Comparison of ENCODE assay signal across 11 cellular contexts in the genomic region with DNA sequence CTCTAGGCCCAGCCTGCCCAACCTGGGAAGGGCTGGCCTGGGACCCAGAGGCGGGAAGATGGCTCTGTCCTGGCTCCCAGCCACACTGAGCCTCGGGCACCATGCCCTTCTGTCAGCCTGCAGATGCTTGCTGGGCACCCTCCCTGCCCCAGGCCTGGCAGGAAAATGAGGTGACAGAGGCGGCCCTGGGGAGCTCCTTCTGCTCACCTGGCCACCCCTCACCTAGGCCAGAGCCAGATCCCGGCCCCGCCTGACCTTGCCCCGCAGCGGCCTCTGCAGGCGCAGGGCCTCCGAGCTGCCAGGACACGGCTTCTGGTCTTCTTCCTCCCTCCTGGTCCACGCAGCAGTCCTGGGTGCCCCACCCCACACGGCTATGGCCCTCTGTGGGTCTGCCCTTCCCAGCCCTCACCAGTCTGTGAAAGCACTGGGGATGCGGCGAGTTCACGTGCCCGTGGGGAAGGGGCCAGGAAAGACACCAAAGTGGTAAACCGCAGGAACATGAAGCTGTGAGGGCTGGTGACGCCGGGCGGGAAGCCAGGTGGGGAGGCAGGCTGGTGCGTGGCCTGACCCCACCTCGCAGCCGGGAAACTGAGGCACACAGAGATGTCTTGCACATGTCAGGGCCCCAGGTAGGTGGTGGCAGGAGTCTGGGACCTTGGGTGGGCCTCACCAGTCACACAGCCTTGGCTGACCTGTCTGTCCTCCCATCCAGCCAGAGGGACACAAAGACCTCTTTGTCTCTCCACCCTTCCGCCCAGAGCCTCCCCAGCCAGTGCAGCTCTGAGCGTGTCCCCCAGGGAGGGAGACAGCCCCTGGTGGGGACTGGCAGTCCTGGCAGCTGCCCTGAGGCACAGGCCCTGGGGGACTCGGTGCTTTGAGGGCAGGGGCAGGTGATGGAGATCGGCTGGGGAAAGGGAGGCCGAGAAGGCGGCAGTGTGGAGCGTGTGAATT. TPM values are rescaled to one million over a fixed set of nuclear protein-coding genes. Genes with fewer than 3 reads are reported as not detected.
DNase-seq lines count a peak whose midpoint lies in the region; ATAC-seq and TF ChIP-seq lines count a peak whose summit lies in the region.
"Had no signal": no experiment of that assay in that cellular context is flagged by ENCODE, and none has a peak within 500 bp of the region (broad histone marks: within the 10 kb centered on the region; RNA-seq: fewer than 3 reads in every experiment).

No MANE protein-coding gene starts in this region.

- TF ChIP-seq POLR2A in gastrocnemius medialis (IDR thresholded peaks at IDR 0.05): no peak

- H3K9me3 Mint-ChIP-seq in GM23338: no peaks in the 10 kb centered on the region

- H3K9me3 ChIP-seq in gastrocnemius medialis: no peaks in the 10 kb centered on the region
- no peaks in the 10 kb centered on the region for H3K9me3 ChIP-seq in Karpas-422 (ENCODE audit: low read length)
- H3K9me3 ChIP-seq: Caco-2 had no signal

- H3K27ac ChIP-seq in GM23338 (ENCODE audit: low read depth): no peak overlapping the region
- peak overlapping the region; percentile 81 for H3K27ac ChIP-seq in caudate nucleus (ENCODE audit: low read depth, low read length)
- peak overlapping the region; percentile 90 for H3K27ac ChIP-seq in layer of hippocampus (ENCODE audit: low read depth, low read length)
- H3K27ac ChIP-seq in gastrocnemius medialis: peak overlapping the region in 3 of 4 donors; percentile 79 to 97 (median 93)
- no peak overlapping the region for H3K27ac ChIP-seq in Karpas-422 (ENCODE audit: low read length)
- H3K27ac ChIP-seq: parathyroid adenoma had no signal

- H3K36me3 ChIP-seq in GM23338 (ENCODE audit: insufficient read depth): no peaks in the 10 kb centered on the region
- H3K36me3 ChIP-seq in gastrocnemius medialis: no peaks in the 10 kb centered on the region
- no peaks in the 10 kb centered on the region for H3K36me3 ChIP-seq in Karpas-422 (ENCODE audit: insufficient read depth, low read length)

- peaks cover 8% of the 10 kb centered on the region for H3K27me3 Mint-ChIP-seq in GM23338 (ENCODE audit: insufficient read depth, low read depth, poor library complexity)

- H3K79me2 ChIP-seq in GM23338 (replicated peaks; ENCODE audit: insufficient read depth) (no peaks in the 10 kb centered on the region), Karpas-422 (ENCODE audit: low read length) (no peaks in the 10 kb centered on the region)

- H3K4me1 Mint-ChIP-seq in GM23338: peaks cover 5% of the 10 kb centered on the region; the same call in 1 of the 3 replicates

- no peak overlapping the region for H3K4me3 Mint-ChIP-seq in GM23338

- H3K27ac Mint-ChIP-seq in GM23338: no peak overlapping the region

- in situ Hi-C loops in gastrocnemius medialis (cut with MboI; ENCODE audit: low sequenced_read_pairs in 4 of 4): loop anchor here in 1 of 4 donors (25.0 kb wide), 1 partner anchor 363 kb away; a partner anchor contains a TSS

- intact Hi-C loops in gastrocnemius medialis (cut with DNase I; ENCODE audit: low total_unique reads): loop anchor here (5.0 to 10.0 kb wide), 3 partner anchors 47 to 1175 kb away; a partner anchor contains a TSS

- H3F3A ChIP-seq in GM23338 (replicated peaks; ENCODE audit: low read depth): no peaks in the 10 kb centered on the region

- no peaks in the 10 kb centered on the region for H4K20me1 ChIP-seq in GM23338 (replicated peaks; ENCODE audit: insufficient read depth)
- peaks cover 38% of the 10 kb centered on the region for H4K20me1 ChIP-seq in Karpas-422 (ENCODE audit: insufficient read depth, low read depth, low read length)

- peak in 1 of 2 experiments; percentile 33; a peak in 2 of 4 replicates for TF ChIP-seq CTCF in GM23338 (conservative IDR thresholded peaks at IDR 0.05; ENCODE audit: low read depth in 2 of 2)
- TF ChIP-seq CTCF in gastrocnemius medialis (IDR thresholded peaks at IDR 0.05 in 4 of 5, conservative IDR thresholded peaks at IDR 0.05 in 1 of 5): no peak

- H3K27me3 ChIP-seq in GM23338 (ENCODE audit: insufficient read depth): no peaks in the 10 kb centered on the region
- H3K27me3 ChIP-seq in layer of hippocampus (ENCODE audit: control insufficient read depth, insufficient read depth, low read length): no peaks in the 10 kb centered on the region
- no peaks in the 10 kb centered on the region for H3K27me3 ChIP-seq in gastrocnemius medialis
- no peaks in the 10 kb centered on the region for H3K27me3 ChIP-seq in Karpas-422 (ENCODE audit: low read length)

- no peak for DNase-seq in GM23338 (ENCODE audit: low spot score)
- DNase-seq in caudate nucleus (lab: John Stamatoyannopoulos, UW): peak in 56 of 61 donors; percentile 31 to 88 (median 70)
- no peak for DNase-seq in gastrocnemius medialis
- DNase-seq in activated effector memory CD4-positive, alpha-beta T cell treated with anti-CD3 and anti-CD28 coated beads, Interleukin-2, amount 50 U/mL, for 16 hours: no peak
- no peak for DNase-seq in Karpas-422
- DNase-seq: effector CD4-positive, alpha-beta T cell had no signal

- H3K9me2 ChIP-seq in GM23338 (ENCODE audit: insufficient read depth) (no peaks in the 10 kb centered on the region), Karpas-422 (replicated peaks; ENCODE audit: insufficient read depth, low read length) (no peaks in the 10 kb centered on the region)

- no peak overlapping the region for H3K9ac ChIP-seq in Karpas-422 (ENCODE audit: low read length)
- H3K9ac ChIP-seq: parathyroid adenoma had no signal

- H2AFZ ChIP-seq in GM23338 (no peak overlapping the region), Karpas-422 (ENCODE audit: low read length) (no peak overlapping the region)
- H2AFZ ChIP-seq: parathyroid adenoma had no signal

- H3K4me3 ChIP-seq in GM23338 (no peak overlapping the region), gastrocnemius medialis (no peak overlapping the region), Karpas-422 (ENCODE audit: low read length) (no peak overlapping the region)

- ATAC-seq in GM23338: peak; percentile 10
- ATAC-seq in gastrocnemius medialis: no peak
- ATAC-seq in HG03521 (IDR thresholded peaks at IDR 0.05; ENCODE audit: unreplicated experiment): no peak
- no peak for ATAC-seq in GM21447 (IDR thresholded peaks at IDR 0.05; ENCODE audit: unreplicated experiment)

- H3K4me2 ChIP-seq in GM23338: no peak overlapping the region
- H3K4me2 ChIP-seq in Karpas-422 (ENCODE audit: low read depth, low read length, poor library complexity, severe bottlenecking): no peak overlapping the region

- H3K36me3 Mint-ChIP-seq in GM23338 (ENCODE audit: low read depth): no peaks in the 10 kb centered on the region; the same call in 2 of the 3 replicates

- H3K4me1 ChIP-seq in GM23338 (ENCODE audit: insufficient read depth): no peaks in the 10 kb centered on the region
- peaks cover 24 to 56% of the 10 kb centered on the region in 2 donors for H3K4me1 ChIP-seq in gastrocnemius medialis
- no peaks in the 10 kb centered on the region for H3K4me1 ChIP-seq in Karpas-422 (ENCODE audit: low read length)
- H3K4me1 ChIP-seq: Caco-2, parathyroid adenoma had no signal

TF ChIP-seq in GM23338, 12 proteins besides CTCF, POLR2A, EP300 and RAD21 (continues in another document):
- TF ChIP-seq STAT1 (IDR thresholded peaks at IDR 0.05; ENCODE audit: unreplicated experiment): no peak
- TF ChIP-seq, protein P1, sequence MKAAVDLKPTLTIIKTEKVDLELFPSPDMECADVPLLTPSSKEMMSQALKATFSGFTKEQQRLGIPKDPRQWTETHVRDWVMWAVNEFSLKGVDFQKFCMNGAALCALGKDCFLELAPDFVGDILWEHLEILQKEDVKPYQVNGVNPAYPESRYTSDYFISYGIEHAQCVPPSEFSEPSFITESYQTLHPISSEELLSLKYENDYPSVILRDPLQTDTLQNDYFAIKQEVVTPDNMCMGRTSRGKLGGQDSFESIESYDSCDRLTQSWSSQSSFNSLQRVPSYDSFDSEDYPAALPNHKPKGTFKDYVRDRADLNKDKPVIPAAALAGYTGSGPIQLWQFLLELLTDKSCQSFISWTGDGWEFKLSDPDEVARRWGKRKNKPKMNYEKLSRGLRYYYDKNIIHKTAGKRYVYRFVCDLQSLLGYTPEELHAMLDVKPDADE (IDR thresholded peaks at IDR 0.05): no peak
- TF ChIP-seq POLR2AphosphoS5 (IDR thresholded peaks at IDR 0.05; ENCODE audit: low read depth): no peak
- no peak for TF ChIP-seq EZH2 (IDR thresholded peaks at IDR 0.05; ENCODE audit: low read depth, unreplicated experiment)

RNA-seq across cellular contexts. Expression of a gene that starts 12.8 kb away (rescaled TPM):
- 25.4 and 29.2 TPM in 2 replicates for total RNA-seq in GM23338 (2014; rRNA removed; shearing (Covaris generic))
- 16.4 and 21.1 TPM in 2 replicates for polyA plus RNA-seq in GM23338 (2016; fragmentation: Nextera tagmentation; extraction: Ambion mirVana)
- total RNA-seq in gastrocnemius medialis: 10 to 100 TPM; 16.9 to 22.6 (median 21.0) TPM
- total RNA-seq in Karpas-422 (2014; rRNA removed; shearing (Covaris generic); ENCODE audit: low replicate concordance): 23.1 and 32.6 TPM in 2 replicates

RNA-seq across cellular contexts. Expression of a gene that starts 13.1 kb away (rescaled TPM):
- total RNA-seq in GM23338 (2014; rRNA removed; shearing (Covaris generic)): 61.3 and 82.6 TPM in 2 replicates
- 129 and 130 TPM in 2 replicates for polyA plus RNA-seq in GM23338 (2016; fragmentation: Nextera tagmentation; extraction: Ambion mirVana)
- 100 to 1,000 TPM in 1 of 4 donors, 10 to 100 TPM in 3; 56.7 to 111 (median 71.7) TPM for total RNA-seq in gastrocnemius medialis
- total RNA-seq in Karpas-422 (2014; rRNA removed; shearing (Covaris generic); ENCODE audit: low replicate concordance): 62.9 and 63.5 TPM in 2 replicates

RNA-seq across cellular contexts. Expression of a gene that starts 20.6 kb away (rescaled TPM):
- 22.0 and 28.2 TPM in 2 replicates for total RNA-seq in GM23338 (2014; rRNA removed; shearing (Covaris generic))
- polyA plus RNA-seq in GM23338 (2016; fragmentation: Nextera tagmentation; extraction: Ambion mirVana): 13.2 and 13.4 TPM in 2 replicates
- total RNA-seq in gastrocnemius medialis: 10 to 100 TPM in 1 of 4 donors, 1 to 10 TPM in 3; 8.3 to 11.0 (median 9.6) TPM
- total RNA-seq in Karpas-422 (2014; rRNA removed; shearing (Covaris generic); ENCODE audit: low replicate concordance): 8.0 and 30.8 TPM in 2 replicates

RNA-seq across cellular contexts. Expression of a gene that starts 27.0 kb away (rescaled TPM):
- total RNA-seq in GM23338 (2014; rRNA removed; shearing (Covaris generic)): 504 and 604 TPM in 2 replicates
- polyA plus RNA-seq in GM23338 (2016; fragmentation: Nextera tagmentation; extraction: Ambion mirVana): 846 and 852 TPM in 2 replicates
- total RNA-seq in gastrocnemius medialis: 100 to 1,000 TPM in 1 of 4 donors, 10 to 100 TPM in 3; 20.7 to 110 (median 43.4) TPM
- 30.4 and 55.2 TPM in 2 replicates for total RNA-seq in Karpas-422 (2014; rRNA removed; shearing (Covaris generic); ENCODE audit: low replicate concordance)

Comparison
In these comparisons a context has a peak if more than half of its experiments do, and no peak if none do; other contexts are left out.
1. DNase-seq: peak in caudate nucleus (56 of 61); none in GM23338 (single experiment), gastrocnemius medialis (0 of 2), activated effector memory CD4-positive, alpha-beta T cell treated with anti-CD3 and anti-CD28 coated beads, Interleukin-2, amount 50 U/mL, for 16 hours (single experiment) and Karpas-422 (single experiment).
2. H3K27ac ChIP-seq: peak in caudate nucleus (single experiment), layer of hippocampus (single experiment) and gastrocnemius medialis (3 of 4); none in GM23338 (single experiment) and Karpas-422 (single experiment).